Comparison of ENCODE assay signal across 25 cellular contexts in the genomic region with DNA sequence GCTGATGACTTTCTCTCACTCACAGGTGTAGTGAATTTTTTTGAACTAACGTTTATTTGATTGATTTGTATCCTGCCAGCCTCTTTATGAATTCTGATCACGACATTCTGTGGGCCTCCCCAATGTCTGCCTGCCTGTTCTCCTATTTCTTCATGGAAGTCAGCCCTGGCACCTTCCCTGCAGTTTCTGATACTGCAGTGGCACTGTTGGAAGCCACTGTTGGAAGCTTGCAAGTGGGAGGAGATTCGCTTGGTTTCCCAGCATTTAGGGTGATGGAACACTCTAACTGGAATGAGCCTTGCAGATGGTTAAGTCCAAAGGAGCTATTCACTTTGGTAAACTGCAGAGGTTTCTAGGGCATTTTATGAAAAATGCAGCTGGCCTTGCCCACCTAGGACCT. TPM values are rescaled to one million over a fixed set of nuclear protein-coding genes. Genes with fewer than 3 reads are reported as not detected.
A peak's percentile ranks its signal among the peaks of the same experiment; 100 is the strongest.
DNase-seq lines count a peak whose midpoint lies in the region; ATAC-seq and TF ChIP-seq lines count a peak whose summit lies in the region.
"Had no signal": no experiment of that assay in that cellular context is flagged by ENCODE, and none has a peak within 500 bp of the region (broad histone marks: within the 10 kb centered on the region; RNA-seq: fewer than 3 reads in every experiment).

No MANE protein-coding gene starts in this region.

- H3K27ac Mint-ChIP-seq in T-helper 2 cell treated with Interferon-gamma antibody and Interleukin-4, amounts not matched to agents 5 μg/mL and 100 μg/mL, for 36 hours: no peak overlapping the region
- no peak overlapping the region for H3K27ac Mint-ChIP-seq in neural crest cell (ENCODE audit: unreplicated experiment)

- DNase-seq in T-helper 2 cell treated with Interferon-gamma antibody and Interleukin-4, amounts not matched to agents 5 μg/mL and 100 μg/mL, for 36 hours (ENCODE audit: low spot score): no peak
- DNase-seq in T-helper 2 cell: no peak
- no peak for DNase-seq in neural crest cell (ENCODE audit: low read depth, low spot score)
- no peak for DNase-seq in NCI-H128 (lab: John Stamatoyannopoulos, UW; ENCODE audit: unreplicated experiment)
- no peak for DNase-seq in medulla oblongata (ENCODE audit: extremely low spot score)
- DNase-seq: ACHN; Caco-2; CD4-positive, alpha-beta memory T cell; DND-41; HCEC 1CT; KG1; MV-4-11; NCI-H1417; NCI-H187 treated with DMSO at 0.1 percent for 48 hours; NCI-H2107; NCI-H446 treated with DMSO at 0.1 percent for 48 hours; NCI-H526 treated with DMSO at 0.1 percent for 48 hours; PC-3; Right ventricle myocardium superior had no signal

- H3K36me3 Mint-ChIP-seq in T-helper 2 cell treated with Interferon-gamma antibody and Interleukin-4, amounts not matched to agents 5 μg/mL and 100 μg/mL, for 36 hours (ENCODE audit: low read depth): no peaks in the 10 kb centered on the region
- peaks cover 4% of the 10 kb centered on the region for H3K36me3 Mint-ChIP-seq in neural crest cell (ENCODE audit: low read depth)
- H3K36me3 Mint-ChIP-seq: CD4-positive, alpha-beta memory T cell had no signal

- no peaks in the 10 kb centered on the region for H3K9me3 Mint-ChIP-seq in T-helper 2 cell treated with Interferon-gamma antibody and Interleukin-4, amounts not matched to agents 5 μg/mL and 100 μg/mL, for 36 hours
- H3K9me3 Mint-ChIP-seq in neural crest cell: peaks cover 2% of the 10 kb centered on the region

- H3K4me3 Mint-ChIP-seq in T-helper 2 cell treated with Interferon-gamma antibody and Interleukin-4, amounts not matched to agents 5 μg/mL and 100 μg/mL, for 36 hours: peak overlapping the region; percentile 47
- H3K4me3 Mint-ChIP-seq in neural crest cell: peak overlapping the region; percentile 94

- TF ChIP-seq CTCF in neural crest cell (conservative IDR thresholded peaks at IDR 0.05): no peak

- peaks cover 30% of the 10 kb centered on the region for H3K4me1 Mint-ChIP-seq in T-helper 2 cell treated with Interferon-gamma antibody and Interleukin-4, amounts not matched to agents 5 μg/mL and 100 μg/mL, for 36 hours (ENCODE audit: low read depth)
- peaks cover 33% of the 10 kb centered on the region for H3K4me1 Mint-ChIP-seq in neural crest cell

- no peak for ATAC-seq in HG02970 (IDR thresholded peaks at IDR 0.05; ENCODE audit: low FRiP score, unreplicated experiment)
- ATAC-seq: PC-3 had no signal

- H3K27ac ChIP-seq in cingulate gyrus (ENCODE audit: low read depth, low read length) (peak overlapping the region; percentile 10), temporal lobe (ENCODE audit: low read depth, low read length) (peak overlapping the region; percentile 73)
- H3K27ac ChIP-seq: 22Rv1; BLaER1 treated with 17β-estradiol and CSF1 and Interleukin-3, amounts not matched to agents 10 nM and 100 nM had no signal

- peaks cover 15% of the 10 kb centered on the region for H3K27me3 Mint-ChIP-seq in T-helper 2 cell treated with Interferon-gamma antibody and Interleukin-4, amounts not matched to agents 5 μg/mL and 100 μg/mL, for 36 hours (ENCODE audit: low read depth)
- peaks cover 14% of the 10 kb centered on the region for H3K27me3 Mint-ChIP-seq in neural crest cell (ENCODE audit: low read depth)

RNA-seq across cellular contexts. Expression of a gene that starts 1.3 kb away (rescaled TPM):
- total RNA-seq in neural crest cell (75.4 and 90.3 TPM in 2 replicates), temporal lobe (21.4 TPM)
- total RNA-seq: Caco-2; CD4-positive, alpha-beta memory T cell; HT1080; PC-3 had no signal

RNA-seq across cellular contexts. Expression of a gene that starts 42.8 kb away (rescaled TPM):
- total RNA-seq in neural crest cell: 3.4 and 3.7 TPM in 2 replicates
- total RNA-seq in temporal lobe: 0.74 TPM
